Comparison of ENCODE assay signal across 1 cellular context in the genomic region with DNA sequence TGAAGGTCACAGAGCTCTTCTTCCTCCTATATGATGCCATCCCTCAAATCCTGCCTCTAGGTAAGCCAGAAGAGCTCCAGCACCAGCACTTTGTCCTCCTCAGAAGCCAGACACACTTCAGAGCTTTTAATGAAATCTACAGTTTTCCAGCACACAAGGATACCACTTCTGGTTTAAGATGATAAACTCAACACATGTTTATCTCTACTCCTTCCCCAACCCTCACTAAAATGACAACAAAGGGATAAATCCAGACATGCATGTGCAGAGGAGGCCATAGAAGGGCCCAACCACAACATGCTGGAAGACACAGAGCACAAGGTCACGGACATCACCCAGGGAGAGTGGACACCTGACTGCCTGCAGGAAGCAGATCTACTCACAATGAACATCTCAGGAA.
TF ChIP-seq lines count a peak whose summit lies in the region.

No MANE protein-coding gene starts in this region.

TF ChIP-seq in K562, 482 proteins besides CTCF, POLR2A, EP300 and RAD21 (continued from another document):
- TF ChIP-seq, protein P1, sequence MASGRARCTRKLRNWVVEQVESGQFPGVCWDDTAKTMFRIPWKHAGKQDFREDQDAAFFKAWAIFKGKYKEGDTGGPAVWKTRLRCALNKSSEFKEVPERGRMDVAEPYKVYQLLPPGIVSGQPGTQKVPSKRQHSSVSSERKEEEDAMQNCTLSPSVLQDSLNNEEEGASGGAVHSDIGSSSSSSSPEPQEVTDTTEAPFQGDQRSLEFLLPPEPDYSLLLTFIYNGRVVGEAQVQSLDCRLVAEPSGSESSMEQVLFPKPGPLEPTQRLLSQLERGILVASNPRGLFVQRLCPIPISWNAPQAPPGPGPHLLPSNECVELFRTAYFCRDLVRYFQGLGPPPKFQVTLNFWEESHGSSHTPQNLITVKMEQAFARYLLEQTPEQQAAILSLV (tag; IDR thresholded peaks at IDR 0.05), result no peak
- TF ChIP-seq HDGF (IDR thresholded peaks at IDR 0.05) (no peak), FUS (optimal IDR thresholded peaks at IDR 0.05; ENCODE audit: low read depth, low read length) (no peak), GABPA (tag; conservative IDR thresholded peaks at IDR 0.05; ENCODE audit: low read depth) (no peak), MCM7 (IDR thresholded peaks at IDR 0.05) (no peak)
- TF ChIP-seq, protein P2, sequence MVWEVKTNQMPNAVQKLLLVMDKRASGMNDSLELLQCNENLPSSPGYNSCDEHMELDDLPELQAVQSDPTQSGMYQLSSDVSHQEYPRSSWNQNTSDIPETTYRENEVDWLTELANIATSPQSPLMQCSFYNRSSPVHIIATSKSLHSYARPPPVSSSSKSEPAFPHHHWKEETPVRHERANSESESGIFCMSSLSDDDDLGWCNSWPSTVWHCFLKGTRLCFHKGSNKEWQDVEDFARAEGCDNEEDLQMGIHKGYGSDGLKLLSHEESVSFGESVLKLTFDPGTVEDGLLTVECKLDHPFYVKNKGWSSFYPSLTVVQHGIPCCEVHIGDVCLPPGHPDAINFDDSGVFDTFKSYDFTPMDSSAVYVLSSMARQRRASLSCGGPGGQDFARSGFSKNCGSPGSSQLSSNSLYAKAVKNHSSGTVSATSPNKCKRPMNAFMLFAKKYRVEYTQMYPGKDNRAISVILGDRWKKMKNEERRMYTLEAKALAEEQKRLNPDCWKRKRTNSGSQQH (CRISPR knock-in tag; IDR thresholded peaks at IDR 0.05), result no peak
- TF ChIP-seq, protein P3, sequence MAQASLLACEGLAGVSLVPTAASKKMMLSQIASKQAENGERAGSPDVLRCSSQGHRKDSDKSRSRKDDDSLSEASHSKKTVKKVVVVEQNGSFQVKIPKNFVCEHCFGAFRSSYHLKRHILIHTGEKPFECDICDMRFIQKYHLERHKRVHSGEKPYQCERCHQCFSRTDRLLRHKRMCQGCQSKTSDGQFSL (CRISPR knock-in tag; IDR thresholded peaks at IDR 0.05), result no peak
- TF ChIP-seq, protein P3 (tag; IDR thresholded peaks at IDR 0.05), result no peak
- TF ChIP-seq, protein P4, sequence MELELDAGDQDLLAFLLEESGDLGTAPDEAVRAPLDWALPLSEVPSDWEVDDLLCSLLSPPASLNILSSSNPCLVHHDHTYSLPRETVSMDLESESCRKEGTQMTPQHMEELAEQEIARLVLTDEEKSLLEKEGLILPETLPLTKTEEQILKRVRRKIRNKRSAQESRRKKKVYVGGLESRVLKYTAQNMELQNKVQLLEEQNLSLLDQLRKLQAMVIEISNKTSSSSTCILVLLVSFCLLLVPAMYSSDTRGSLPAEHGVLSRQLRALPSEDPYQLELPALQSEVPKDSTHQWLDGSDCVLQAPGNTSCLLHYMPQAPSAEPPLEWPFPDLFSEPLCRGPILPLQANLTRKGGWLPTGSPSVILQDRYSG (tag; conservative IDR thresholded peaks at IDR 0.05; ENCODE audit: low read depth), result no peak
